ENCODE assay signal across 8 cellular contexts in genomic region chr6:32969685-32970412, GRCh38. TPM values are rescaled to one million over a fixed set of nuclear protein-coding genes. Genes with fewer than 3 reads are reported as not detected.
DNase-seq lines count a peak whose midpoint lies in the region; ATAC-seq and TF ChIP-seq lines count a peak whose summit lies in the region.

No MANE protein-coding gene starts in this region.

- H3K27me3 Mint-ChIP-seq in CD4-positive, alpha-beta T cell, result no peaks in the 10 kb centered on the region

- peak overlapping the region; percentile 89 for H3K4me3 ChIP-seq in HUES48 (ENCODE audit: low read depth, low read length)
- peak overlapping the region; percentile 83 for H3K4me3 ChIP-seq in PC-3 (ENCODE audit: low read length)
- peak overlapping the region; percentile 98 for H3K4me3 ChIP-seq in fibroblast of mammary gland (ENCODE audit: control insufficient read depth, low read depth, low read length)
- H3K4me3 ChIP-seq in neural cell (ENCODE audit: low read length), result peak overlapping the region; percentile 84
- peak overlapping the region; percentile 91 to 99 (median 98) for H3K4me3 ChIP-seq in subcutaneous abdominal adipose tissue (ENCODE audit: low read depth in 1 of 5, low read length in 5 of 5)

- DNase-seq in CD4-positive, alpha-beta T cell, result peak; percentile 43 to 71 (median 54)
- DNase-seq in PC-3 (peak; percentile 99), activated T-helper 1 cell treated with Interleukin-2 at 50 U/mL for 16 hours (ENCODE audit: low read depth) (peak; percentile 50), fibroblast of mammary gland (ENCODE audit: low read depth) (peak; percentile 98)

- peaks cover 9% of the 10 kb centered on the region; the same call in 1 of the 2 replicates for H3K4me1 ChIP-seq in HUES48 (ENCODE audit: control insufficient read depth, insufficient read depth, low read length)
- peaks cover 38% of the 10 kb centered on the region for H3K4me1 ChIP-seq in PC-3 (ENCODE audit: insufficient read depth, low read length)
- H3K4me1 ChIP-seq in subcutaneous abdominal adipose tissue (ENCODE audit: control insufficient read depth in 5 of 5, insufficient read depth in 5 of 5, low read length in 5 of 5), result peaks cover 17 to 58% (median 48%) of the 10 kb centered on the region in 5 donors

- peak overlapping the region; percentile 90 for H3K4me3 Mint-ChIP-seq in CD4-positive, alpha-beta T cell

- H3K36me3 ChIP-seq in HUES48 (ENCODE audit: control insufficient read depth, insufficient read depth, low read length), result peaks cover 31% of the 10 kb centered on the region
- peaks cover 28% of the 10 kb centered on the region for H3K36me3 ChIP-seq in PC-3 (ENCODE audit: low read depth, low read length)
- H3K36me3 ChIP-seq in neural cell (ENCODE audit: insufficient read depth, low read length), result peaks cover 4% of the 10 kb centered on the region
- peaks cover 0 to 19% (median 11%) of the 10 kb centered on the region in 5 donors for H3K36me3 ChIP-seq in subcutaneous abdominal adipose tissue (ENCODE audit: control insufficient read depth in 5 of 5, insufficient read depth in 5 of 5, low read length in 5 of 5)

- H3K4me1 Mint-ChIP-seq in CD4-positive, alpha-beta T cell (ENCODE audit: low read depth), result peaks cover 48% of the 10 kb centered on the region

- peaks cover 27% of the 10 kb centered on the region for H4K20me1 ChIP-seq in PC-3 (ENCODE audit: low read length)
- H4K20me1 ChIP-seq in neural cell (ENCODE audit: insufficient read depth), result peaks cover 28% of the 10 kb centered on the region

- peak overlapping the region; percentile 98 for H3K27ac ChIP-seq in CD4-positive, alpha-beta T cell (ENCODE audit: low read depth, low read length)
- H3K27ac ChIP-seq in HUES48 (ENCODE audit: low read depth, low read length) (peak overlapping the region; percentile 100), PC-3 (ENCODE audit: low read length) (peak overlapping the region; percentile 99), neural cell (ENCODE audit: low read length) (peak overlapping the region; percentile 100), subcutaneous abdominal adipose tissue (ENCODE audit: low read depth, low read length) (peak overlapping the region; percentile 100)

- no peak for TF ChIP-seq EP300 in neural cell (conservative IDR thresholded peaks at IDR 0.05; ENCODE audit: poor library complexity, severe bottlenecking)

- no peak for TF ChIP-seq RAD21 in neural cell (conservative IDR thresholded peaks at IDR 0.05)

- intact Hi-C loops in CD4-positive, alpha-beta T cell (cut with DNase I, micrococcal nuclease), result loop anchor here in 1 of 2 experiments (5.0 kb wide), 2 partner anchors 773 to 1267 kb away; partner anchors contain the start of gene HMGA1
- intact Hi-C loops in PC-3 (cut with micrococcal nuclease), result loop anchor here (5.0 kb wide), 1 partner anchor 773 kb away; no protein-coding TSS in a partner anchor

- POLR2A ChIA-PET in CD4-positive, alpha-beta T cell (lab: Charles Lee), result interaction anchor here (0.5 to 12.1 kb wide), 17 partner anchors 8 to 779 kb away, joined by 3 to 444 read pairs (median 30); partner anchors contain the start of genes CUTA, HLA-DMA, HLA-DMB and PBX2
- POLR2A ChIA-PET in PC-3 (lab: Charles Lee; ENCODE audit: unreplicated experiment), result interaction anchor here (0.5 to 2.6 kb wide), 7 partner anchors 12 to 1267 kb away, joined by 3 to 59 read pairs (median 4); partner anchors contain the start of genes HMGA1 and TAP1

- H3K79me2 ChIP-seq in PC-3 (ENCODE audit: low read length) (peaks cover 67% of the 10 kb centered on the region), neural cell (replicated peaks; ENCODE audit: insufficient read depth, low read length) (peaks cover 70% of the 10 kb centered on the region)

- H3F3A ChIP-seq in PC-3 (ENCODE audit: low read length, unreplicated experiment), result no peaks in the 10 kb centered on the region
- peaks cover 13% of the 10 kb centered on the region for H3F3A ChIP-seq in neural cell (ENCODE audit: insufficient read depth, low read length, poor library complexity, severe bottlenecking)

- BruUV-seq in PC-3 (replicated peaks; lab: Mats Ljungman, UMichigan), result no TSS peak

- CTCF ChIA-PET in CD4-positive, alpha-beta T cell (lab: Charles Lee), result interaction anchor here (2.2 to 13.1 kb wide), 6 partner anchors 14 to 131 kb away, joined by 5 to 177 read pairs (median 16); partner anchors contain the start of genes HLA-DMA, HLA-DMB, PSMB8 and TAP2
- CTCF ChIA-PET in PC-3 (lab: Charles Lee), result interaction anchor here (0.7 to 2.2 kb wide), 3 partner anchors 15 to 693 kb away, joined by 3 to 11 read pairs (median 4); no protein-coding TSS in a partner anchor

- H3K9ac ChIP-seq in HUES48 (ENCODE audit: low read depth, low read length) (peak overlapping the region; percentile 100), PC-3 (ENCODE audit: low read length) (peak overlapping the region; percentile 98), neural cell (ENCODE audit: low read length) (peak overlapping the region; percentile 100), subcutaneous abdominal adipose tissue (ENCODE audit: low read length in 5 of 5) (peak overlapping the region; percentile 99 to 100 (median 99))

- H3K27ac Mint-ChIP-seq in CD4-positive, alpha-beta T cell, result peak overlapping the region; percentile 100

- ATAC-seq in CD4-positive, alpha-beta T cell (ENCODE audit: poor library complexity), result no peak
- ATAC-seq in PC-3, result peak; percentile 23
- ATAC-seq in GM18511 (IDR thresholded peaks at IDR 0.05; ENCODE audit: unreplicated experiment), result no peak

- peak; percentile 52 for TF ChIP-seq CTCF in CD4-positive, alpha-beta T cell (IDR thresholded peaks at IDR 0.05)
- 0 out of 2 replicates have a peak, but pooled peaks have one; percentile 19 for TF ChIP-seq CTCF in PC-3 (conservative IDR thresholded peaks at IDR 0.05; ENCODE audit: low read depth, low read length)
- peak; percentile 12 for TF ChIP-seq CTCF in fibroblast of mammary gland (conservative IDR thresholded peaks at IDR 0.05; ENCODE audit: control insufficient read depth, insufficient read depth, low read depth, low read length)
- no peak for TF ChIP-seq CTCF in neural cell (IDR thresholded peaks at IDR 0.05; ENCODE audit: poor library complexity, severe bottlenecking)

- H2AFZ ChIP-seq in PC-3 (ENCODE audit: low read length) (no peak overlapping the region), neural cell (ENCODE audit: low read depth, low read length) (no peak overlapping the region)

- no peaks in the 10 kb centered on the region for H3K9me2 ChIP-seq in PC-3 (replicated peaks; ENCODE audit: low read length)
- no peaks in the 10 kb centered on the region for H3K9me2 ChIP-seq in neural cell (ENCODE audit: insufficient read depth, low read length)

- H3K36me3 Mint-ChIP-seq in CD4-positive, alpha-beta T cell (ENCODE audit: low read depth), result peaks cover 68% of the 10 kb centered on the region

- H3K9me3 ChIP-seq in CD4-positive, alpha-beta T cell (ENCODE audit: control insufficient read depth, low read length), result no peaks in the 10 kb centered on the region
- no peaks in the 10 kb centered on the region for H3K9me3 ChIP-seq in HUES48 (ENCODE audit: control insufficient read depth, insufficient read depth, low read length)
- H3K9me3 ChIP-seq in PC-3 (ENCODE audit: low read length), result no peaks in the 10 kb centered on the region
- no peaks in the 10 kb centered on the region for H3K9me3 ChIP-seq in neural cell (ENCODE audit: low read length)
- H3K9me3 ChIP-seq in subcutaneous abdominal adipose tissue (ENCODE audit: control insufficient read depth in 5 of 5, low read length in 5 of 5), result no peaks in the 10 kb centered on the region

- H3K4me2 ChIP-seq in PC-3 (ENCODE audit: low read length), result peak overlapping the region; percentile 91
- H3K4me2 ChIP-seq in neural cell (ENCODE audit: low read length), result peak overlapping the region; percentile 93

- H3K27me3 ChIP-seq in CD4-positive, alpha-beta T cell (ENCODE audit: control insufficient read depth, insufficient read depth, low read length), result no peaks in the 10 kb centered on the region
- H3K27me3 ChIP-seq in HUES48 (ENCODE audit: control insufficient read depth, insufficient read depth, low read length), result no peaks in the 10 kb centered on the region
- no peaks in the 10 kb centered on the region for H3K27me3 ChIP-seq in PC-3 (ENCODE audit: low read length)
- no peaks in the 10 kb centered on the region for H3K27me3 ChIP-seq in neural cell (ENCODE audit: insufficient read depth, low read depth, low read length)
- peaks cover 0 to 2% (median 0%) of the 10 kb centered on the region in 5 donors for H3K27me3 ChIP-seq in subcutaneous abdominal adipose tissue (ENCODE audit: control insufficient read depth in 5 of 5, insufficient read depth in 4 of 5, low read length in 5 of 5)

- H3K9me3 Mint-ChIP-seq in CD4-positive, alpha-beta T cell, result no peaks in the 10 kb centered on the region

TF ChIP-seq in neural cell, 6 proteins besides CTCF, POLR2A, EP300 and RAD21 (continues in another document):
- TF ChIP-seq TAF1 (IDR thresholded peaks at IDR 0.05; ENCODE audit: low read depth), result peak; percentile 27

RNA-seq across cellular contexts. Expression of gene BRD2, which starts 1.5 kb away (rescaled TPM):
- 100 to 1,000 TPM; 340 to 378 TPM for total RNA-seq in CD4-positive, alpha-beta T cell
- 171 and 192 TPM in 2 replicates for total RNA-seq in PC-3 (2014; rRNA removed)
- polyA plus RNA-seq in neural cell, result 102 and 107 TPM in 2 replicates
- 121 and 140 TPM in 2 replicates for polyA minus RNA-seq in neural cell

RNA-seq across cellular contexts. Expression of gene HLA-DMA, which starts 17.0 kb away (rescaled TPM):
- total RNA-seq in CD4-positive, alpha-beta T cell, result 10 to 100 TPM; 14.4 to 16.5 TPM
- total RNA-seq in PC-3 (2014; rRNA removed), result 1.7 and 3.0 TPM in 2 replicates
- polyA plus RNA-seq in neural cell, result 4.4 and 5.8 TPM in 2 replicates
- 0.97 and 1.0 TPM in 2 replicates for polyA minus RNA-seq in neural cell

RNA-seq across cellular contexts. Expression of gene HLA-DMB, which starts 29.0 kb away (rescaled TPM):
- total RNA-seq in CD4-positive, alpha-beta T cell, result 1 to 10 TPM; 4.6 to 6.0 TPM
- total RNA-seq in PC-3 (2014; rRNA removed), result not detected in 2 replicates
- polyA plus RNA-seq in neural cell, result 2.9 and 4.5 TPM in 2 replicates
- 2.5 and 2.9 TPM in 2 replicates for polyA minus RNA-seq in neural cell

RNA-seq across cellular contexts. Expression of gene HLA-DOA, which starts 39.5 kb away (rescaled TPM):
- 1 to 10 TPM; 5.9 to 6.1 TPM for total RNA-seq in CD4-positive, alpha-beta T cell
- total RNA-seq in PC-3 (2014; rRNA removed), result not detected in 2 replicates
- 0.07 TPM in 1 of 2 replicates, not detected in the other for polyA plus RNA-seq in neural cell
- not detected in 2 replicates for polyA minus RNA-seq in neural cell
